Comparison of ENCODE assay signal across 8 cellular contexts in genomic region chr1:108691886-108692723, GRCh38. TPM values are rescaled to one million over a fixed set of nuclear protein-coding genes. Genes with fewer than 3 reads are reported as not detected.
DNase-seq lines count a peak whose midpoint lies in the region; TF ChIP-seq lines count a peak whose summit lies in the region.

A gene with protein sequence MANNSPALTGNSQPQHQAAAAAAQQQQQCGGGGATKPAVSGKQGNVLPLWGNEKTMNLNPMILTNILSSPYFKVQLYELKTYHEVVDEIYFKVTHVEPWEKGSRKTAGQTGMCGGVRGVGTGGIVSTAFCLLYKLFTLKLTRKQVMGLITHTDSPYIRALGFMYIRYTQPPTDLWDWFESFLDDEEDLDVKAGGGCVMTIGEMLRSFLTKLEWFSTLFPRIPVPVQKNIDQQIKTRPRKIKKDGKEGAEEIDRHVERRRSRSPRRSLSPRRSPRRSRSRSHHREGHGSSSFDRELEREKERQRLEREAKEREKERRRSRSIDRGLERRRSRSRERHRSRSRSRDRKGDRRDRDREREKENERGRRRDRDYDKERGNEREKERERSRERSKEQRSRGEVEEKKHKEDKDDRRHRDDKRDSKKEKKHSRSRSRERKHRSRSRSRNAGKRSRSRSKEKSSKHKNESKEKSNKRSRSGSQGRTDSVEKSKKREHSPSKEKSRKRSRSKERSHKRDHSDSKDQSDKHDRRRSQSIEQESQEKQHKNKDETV (plus strand): TSS chr1:108692310. CDS start chr1:108692592, 282 bp downstream.

- peaks cover 51% of the 10 kb centered on the region for H3K79me2 ChIP-seq in neural cell (replicated peaks; ENCODE audit: insufficient read depth, low read length)

- H3K4me2 ChIP-seq in neural cell (ENCODE audit: low read length) = peak within 1 kb of the TSS; percentile 100

- intact Hi-C loops in stomach (cut with DNase I; ENCODE audit: low total_unique reads) = no loop called here

- DNase-seq in EL (peak; percentile 93), H4 (ENCODE audit: low spot score) (peak; percentile 90), LoVo (ENCODE audit: low spot score) (peak; percentile 93), SHP77 (lab: John Stamatoyannopoulos, UW) (peak; percentile 82 to 93), fibroblast of the conjunctiva (ENCODE audit: low read depth) (peak; percentile 81), stomach (peak; percentile 96)
- peak; percentile 98 for DNase-seq in activated effector memory CD4-positive, alpha-beta T cell treated with anti-CD3 and anti-CD28 coated beads, Interleukin-2, amount 50 U/mL, for 16 hours

- no peaks in the 10 kb centered on the region for H3F3A ChIP-seq in neural cell (ENCODE audit: insufficient read depth, low read length, poor library complexity, severe bottlenecking)

- H3K27ac ChIP-seq in neural cell (ENCODE audit: low read length) (peak within 1 kb of the TSS; percentile 96), stomach (peak within 1 kb of the TSS; percentile 98 to 100 (median 98))

- H3K27me3 ChIP-seq in neural cell (ENCODE audit: insufficient read depth, low read depth, low read length) = no peaks in the 10 kb centered on the region
- no peaks in the 10 kb centered on the region for H3K27me3 ChIP-seq in stomach

- H2AFZ ChIP-seq in neural cell (ENCODE audit: low read depth, low read length) = peak within 1 kb of the TSS; percentile 79

- peaks cover 13 to 38% (median 26%) of the 10 kb centered on the region in 4 donors for H3K4me1 ChIP-seq in stomach

- H3K4me3 ChIP-seq in neural cell (ENCODE audit: low read length) = peak within 1 kb of the TSS; percentile 91
- H3K4me3 ChIP-seq in stomach = peak within 1 kb of the TSS; percentile 71 to 92 (median 88)

- TF ChIP-seq RAD21 in neural cell (conservative IDR thresholded peaks at IDR 0.05) = no peak

- H3K9ac ChIP-seq in neural cell (ENCODE audit: low read length) = peak within 1 kb of the TSS; percentile 92

- peaks cover 3% of the 10 kb centered on the region for H4K20me1 ChIP-seq in neural cell (ENCODE audit: insufficient read depth)

- peak; percentile 61 for TF ChIP-seq EP300 in neural cell (conservative IDR thresholded peaks at IDR 0.05; ENCODE audit: poor library complexity, severe bottlenecking)
- no peak for TF ChIP-seq EP300 in stomach (IDR thresholded peaks at IDR 0.05)

- H3K9me3 ChIP-seq in neural cell (ENCODE audit: low read length) (no peaks in the 10 kb centered on the region), stomach (no peaks in the 10 kb centered on the region)

- WGBS in stomach, 5 donors = 0% methylated on average over 32 to 60 of the region's 60 CpGs

- TF ChIP-seq POLR2A in stomach (IDR thresholded peaks at IDR 0.05) = peak in 2 of 4 donors; percentile 73 to 88

- TF ChIP-seq CTCF in neural cell (IDR thresholded peaks at IDR 0.05; ENCODE audit: poor library complexity, severe bottlenecking) = no peak
- TF ChIP-seq CTCF in stomach (IDR thresholded peaks at IDR 0.05) = peak in 1 of 7 experiments; percentile 5

- no peaks in the 10 kb centered on the region for H3K9me2 ChIP-seq in neural cell (ENCODE audit: insufficient read depth, low read length)

- H3K36me3 ChIP-seq in neural cell (ENCODE audit: insufficient read depth, low read length) (peaks cover 8% of the 10 kb centered on the region), stomach (peaks cover 9 to 19% (median 18%) of the 10 kb centered on the region in 4 donors)

TF ChIP-seq in neural cell, 6 proteins besides CTCF, POLR2A, EP300 and RAD21:
- no peak for TF ChIP-seq SMC3 (conservative IDR thresholded peaks at IDR 0.05; ENCODE audit: poor library complexity)
- TF ChIP-seq POLR2AphosphoS5 (IDR thresholded peaks at IDR 0.05) = peak; percentile 98
- TF ChIP-seq TAF1 (IDR thresholded peaks at IDR 0.05; ENCODE audit: low read depth) = peak; percentile 96
- TF ChIP-seq EZH2 (IDR thresholded peaks at IDR 0.05; ENCODE audit: borderline replicate concordance, insufficient read depth, low read length, poor library complexity, severe bottlenecking) = no peak
- peak; percentile 88 for TF ChIP-seq REST (IDR thresholded peaks at IDR 0.05; ENCODE audit: borderline replicate concordance)
- peak; percentile 75 for TF ChIP-seq MXI1 (conservative IDR thresholded peaks at IDR 0.05; ENCODE audit: poor library complexity, severe bottlenecking)

RNA-seq across cellular contexts. Expression of the gene that starts here (rescaled TPM):
- 5.3 and 7.6 TPM in 2 replicates for total RNA-seq in H4 (2014; rRNA removed; shearing (Covaris generic))
- polyA plus RNA-seq in neural cell (24.5 and 31.9 TPM in 2 replicates), stomach (10 to 100 TPM; 17.1 to 25.4 (median 24.1) TPM)
- 29.2 and 37.3 TPM in 2 replicates for polyA minus RNA-seq in neural cell
- total RNA-seq in stomach = 10 to 100 TPM; 26.3 to 82.3 (median 49.8) TPM

Comparison
In these comparisons a context has a peak if more than half of its experiments do, and no peak if none do; other contexts are left out.
1. Peak in every context shown above with its lines: DNase-seq, H3K4me3 ChIP-seq and H3K27ac ChIP-seq.